21 cellular contexts compared by ENCODE assay signal in genomic region chr22:39204216-39204615, GRCh38. TPM values are rescaled to one million over a fixed set of nuclear protein-coding genes. Genes with fewer than 3 reads are reported as not detected.
DNase-seq lines count a peak whose midpoint lies in the region; ATAC-seq and TF ChIP-seq lines count a peak whose summit lies in the region.
"Had no signal": no experiment of that assay in that cellular context is flagged by ENCODE, and none has a peak within 500 bp of the region (broad histone marks: within the 10 kb centered on the region; RNA-seq: fewer than 3 reads in every experiment).

No MANE protein-coding gene starts in this region.

- H3K27me3 ChIP-seq in lower lobe of right lung (ENCODE audit: low read depth) = no peaks in the 10 kb centered on the region
- no peaks in the 10 kb centered on the region for H3K27me3 ChIP-seq in upper lobe of right lung
- H3K27me3 ChIP-seq: Peyer's patch had no signal

- H3K9me3 Mint-ChIP-seq in central memory CD8-positive, alpha-beta T cell = no peaks in the 10 kb centered on the region
- no peaks in the 10 kb centered on the region for H3K9me3 Mint-ChIP-seq in natural killer cell
- H3K9me3 Mint-ChIP-seq: CD8-positive, alpha-beta T cell had no signal

- peaks cover 14% of the 10 kb centered on the region for H3K36me3 Mint-ChIP-seq in central memory CD8-positive, alpha-beta T cell (ENCODE audit: insufficient read depth)
- no peaks in the 10 kb centered on the region for H3K36me3 Mint-ChIP-seq in natural killer cell
- H3K36me3 Mint-ChIP-seq: CD8-positive, alpha-beta T cell had no signal

- ATAC-seq in central memory CD8-positive, alpha-beta T cell (replicated peaks; ENCODE audit: extremely low read depth, poor library complexity, severe bottlenecking) = no peak
- ATAC-seq in lower lobe of right lung (no peak), upper lobe of right lung (no peak), esophagus mucosa (no peak), natural killer cell (no peak)
- ATAC-seq: CD8-positive, alpha-beta T cell had no signal

- DNase-seq in central memory CD8-positive, alpha-beta T cell (ENCODE audit: low spot score in 2 of 2) = no peak
- DNase-seq in lower lobe of right lung (peak; percentile 35), upper lobe of right lung (peak; percentile 28), activated gamma-delta T cell (lab: John Stamatoyannopoulos, UW) (no peak), natural killer cell (no peak)
- DNase-seq: CD8-positive, alpha-beta T cell; DMS79; GM23248; MM.1S; NCI-H1092 treated with DMSO at 0.1 percent for 48 hours; NCI-H146; NCI-H2029 treated with DMSO at 0.1 percent for 48 hours; NCI-H2171; NCI-H526 treated with DMSO at 0.1 percent for 48 hours; SHP77 treated with DMSO at 0.1 percent for 48 hours; SK-N-SH had no signal

- H3K4me3 Mint-ChIP-seq in central memory CD8-positive, alpha-beta T cell = no peak overlapping the region
- H3K4me3 Mint-ChIP-seq in natural killer cell = no peak overlapping the region
- H3K4me3 Mint-ChIP-seq: CD8-positive, alpha-beta T cell had no signal

- H3K27ac Mint-ChIP-seq in central memory CD8-positive, alpha-beta T cell (ENCODE audit: low read depth) = peak overlapping the region; percentile 36
- H3K27ac Mint-ChIP-seq in natural killer cell = peak overlapping the region in 1 of 2 donors; percentile 54
- H3K27ac Mint-ChIP-seq: CD8-positive, alpha-beta T cell had no signal

- peaks cover 56% of the 10 kb centered on the region for H3K4me1 Mint-ChIP-seq in central memory CD8-positive, alpha-beta T cell
- peaks cover 7 to 42% of the 10 kb centered on the region in 2 donors for H3K4me1 Mint-ChIP-seq in natural killer cell

- H3K4me1 ChIP-seq in HEK293 (ENCODE audit: control insufficient read depth, insufficient read depth, low read length) (no peaks in the 10 kb centered on the region), lower lobe of right lung (peaks cover 13% of the 10 kb centered on the region), upper lobe of right lung (no peaks in the 10 kb centered on the region)

- CTCF ChIA-PET in HEK293 (lab: Yijun Ruan, JAX) = interaction anchor here (0.9 kb wide), 2 partner anchors 10 to 15 kb away, joined by 3 to 6 read pairs; no protein-coding TSS in a partner anchor

- no peak overlapping the region for H3K4me3 ChIP-seq in HEK293 (ENCODE audit: low read depth, low read length)
- no peak overlapping the region for H3K4me3 ChIP-seq in lower lobe of right lung
- no peak overlapping the region for H3K4me3 ChIP-seq in upper lobe of right lung
- H3K4me3 ChIP-seq: BLaER1 treated with 17β-estradiol and CSF1 and Interleukin-3, amounts not matched to agents 10 nM and 100 nM; GM23248; Peyer's patch had no signal

- POLR2A ChIA-PET in HEK293 (lab: Yijun Ruan, JAX) = interaction anchor here (0.5 to 2.3 kb wide), 2 partner anchors 107 to 1395 kb away, joined by 3 to 8 read pairs; no protein-coding TSS in a partner anchor

- TF ChIP-seq CTCF in HEK293 (tag by site-specific recombination; IDR thresholded peaks at IDR 0.05) (no peak), lower lobe of right lung (IDR thresholded peaks at IDR 0.05) (no peak), upper lobe of right lung (IDR thresholded peaks at IDR 0.05) (no peak), natural killer cell (IDR thresholded peaks at IDR 0.05) (no peak)

- H3K27me3 Mint-ChIP-seq in central memory CD8-positive, alpha-beta T cell = no peaks in the 10 kb centered on the region
- H3K27me3 Mint-ChIP-seq in natural killer cell (ENCODE audit: low read depth in 2 of 2) = peaks cover 0 to 15% of the 10 kb centered on the region in 2 donors

- H3K9me3 ChIP-seq in HEK293 (ENCODE audit: control insufficient read depth, insufficient read depth, low read depth, low read length) (no peaks in the 10 kb centered on the region), lower lobe of right lung (no peaks in the 10 kb centered on the region), upper lobe of right lung (no peaks in the 10 kb centered on the region)
- H3K9me3 ChIP-seq: Peyer's patch, SK-N-SH had no signal

- intact Hi-C loops in lower lobe of right lung (cut with DNase I) (no loop called here), upper lobe of right lung (cut with DNase I) (no loop called here), natural killer cell (cut with micrococcal nuclease) (no loop called here)

- H3K36me3 ChIP-seq in HEK293 (ENCODE audit: control insufficient read depth in 2 of 2, insufficient read depth in 1 of 2, low read length in 2 of 2) (no peaks in the 10 kb centered on the region), lower lobe of right lung (no peaks in the 10 kb centered on the region), upper lobe of right lung (no peaks in the 10 kb centered on the region)
- H3K36me3 ChIP-seq: BLaER1 treated with 17β-estradiol and CSF1 and Interleukin-3, amounts not matched to agents 10 nM and 100 nM; Peyer's patch had no signal

- no peak overlapping the region for H3K27ac ChIP-seq in HEK293 (ENCODE audit: extremely low read depth, low read depth, low read length)
- H3K27ac ChIP-seq in lower lobe of right lung = no peak overlapping the region
- H3K27ac ChIP-seq in upper lobe of right lung = no peak overlapping the region
- H3K27ac ChIP-seq: BLaER1 treated with 17β-estradiol and CSF1 and Interleukin-3, amounts not matched to agents 10 nM and 100 nM; GM23248; HL-60; Peyer's patch had no signal

TF ChIP-seq in HEK293, 187 proteins besides CTCF, POLR2A, EP300 and RAD21:
- no peak for TF ChIP-seq ZNF692 (tag by site-specific recombination; IDR thresholded peaks at IDR 0.05)
- TF ChIP-seq PRDM10 (tag by site-specific recombination; IDR thresholded peaks at IDR 0.05) = peak; percentile 44; the same call in 1 of the 2 replicates
TF ChIP-seq in HEK293: peak in this region for 1.

RNA-seq across cellular contexts. Expression of gene PDGFB, which starts 40.6 kb away (rescaled TPM):
- 30.5 TPM for total RNA-seq in lower lobe of right lung
- 29.8 TPM for total RNA-seq in upper lobe of right lung
- 0.96 TPM for total RNA-seq in esophagus mucosa
- 1 to 10 TPM in 1 of 3 donors, under 1 TPM in 2; 0.28 to 1.2 (median 0.31) TPM for total RNA-seq in natural killer cell
- total RNA-seq: GM23248 had no signal

RNA-seq across cellular contexts. Expression of gene CBX7, which starts 51.7 kb away (rescaled TPM):
- total RNA-seq in lower lobe of right lung = 51.1 TPM
- 62.7 TPM for total RNA-seq in upper lobe of right lung
- 4.5 TPM for total RNA-seq in esophagus mucosa
- 10 to 100 TPM; 49.6 to 52.9 (median 50.0) TPM for total RNA-seq in natural killer cell

Comparison
In these comparisons a context has a peak if more than half of its experiments do, and no peak if none do; other contexts are left out.
1. DNase-seq: peak in lower lobe of right lung (single experiment) and upper lobe of right lung (single experiment); none in central memory CD8-positive, alpha-beta T cell (0 of 2), activated gamma-delta T cell (single experiment) and natural killer cell (single experiment).
2. RNA of gene PDGFB, which starts 40.6 kb away (total RNA-seq): 30.5 TPM in lower lobe of right lung (single experiment) and 29.8 TPM in upper lobe of right lung (single experiment); 0.96 TPM in esophagus mucosa (single experiment) and 0.28 to 1.2 TPM in natural killer cell; every median in the first group is over 10 times any median in the second.